In the genomic region with DNA sequence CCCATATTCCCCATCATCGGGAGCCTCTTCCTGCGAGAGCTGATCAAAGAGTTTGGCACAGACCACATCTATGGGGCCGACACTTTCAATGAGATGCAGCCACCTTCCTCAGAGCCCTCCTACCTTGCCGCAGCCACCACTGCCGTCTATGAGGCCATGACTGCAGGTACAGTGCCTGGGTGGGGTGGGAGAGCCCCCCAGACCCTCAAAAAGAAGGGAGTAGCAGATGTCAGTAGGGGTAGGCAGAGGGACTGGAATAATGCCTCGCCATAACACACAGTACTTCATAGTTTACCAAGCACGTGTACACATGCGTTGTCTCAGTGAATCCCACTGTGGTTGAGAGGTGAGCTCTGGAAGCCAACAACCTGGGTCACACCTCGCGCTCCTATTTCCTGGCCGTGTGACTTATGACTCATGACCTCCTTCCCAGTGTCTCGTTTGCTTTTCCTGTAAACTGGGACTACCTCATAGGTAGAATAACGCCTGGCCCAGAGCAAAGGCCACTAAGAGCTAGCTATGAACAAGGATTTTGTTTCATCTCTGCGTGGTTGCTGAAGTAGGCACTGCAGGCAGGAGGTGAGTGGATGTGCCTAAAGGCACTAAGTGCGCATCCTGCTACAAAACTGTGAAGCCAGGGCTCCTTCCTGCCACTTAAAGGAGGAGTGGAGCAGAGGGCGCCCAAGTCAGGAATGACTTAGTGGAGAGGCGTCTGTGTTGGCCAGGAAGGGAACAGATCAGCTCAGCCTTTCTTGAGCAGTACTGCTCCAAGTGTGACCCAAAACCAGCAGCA, we compare ENCODE assay signal across 11 cellular contexts. TPM values are rescaled to one million over a fixed set of nuclear protein-coding genes. Genes with fewer than 3 reads are reported as not detected.
DNase-seq lines count a peak whose midpoint lies in the region; ATAC-seq, FAIRE-seq and TF ChIP-seq lines count a peak whose summit lies in the region.
"Had no signal": no experiment of that assay in that cellular context is flagged by ENCODE, and none has a peak within 500 bp of the region (broad histone marks: within the 10 kb centered on the region; RNA-seq: fewer than 3 reads in every experiment).

No MANE protein-coding gene starts in this region.

- peaks cover 0 to 29% (median 14%) of the 10 kb centered on the region in 4 donors for H3K4me1 Mint-ChIP-seq in CD4-positive, CD25-positive, alpha-beta regulatory T cell
- peaks cover 39% of the 10 kb centered on the region for H3K4me1 Mint-ChIP-seq in activated T-cell treated with anti-CD3 and anti-CD28 coated beads, Interleukin-2, amount 50 U/mL, for 72 hours (ENCODE audit: low read depth)

- peaks cover 20% of the 10 kb centered on the region for H3K4me1 ChIP-seq in CD4-positive, CD25-positive, alpha-beta regulatory T cell (ENCODE audit: control insufficient read depth, insufficient read depth, low read length, poor library complexity, severe bottlenecking)
- peaks cover 15% of the 10 kb centered on the region for H3K4me1 ChIP-seq in HUES6 (ENCODE audit: control insufficient read depth, insufficient read depth, low read length)
- H3K4me1 ChIP-seq in kidney (ENCODE audit: control insufficient read depth in 1 of 2, insufficient read depth in 1 of 2, low read depth in 1 of 2, low read length in 2 of 2) = peaks cover 8 to 9% of the 10 kb centered on the region in 2 donors

- H3K27me3 ChIP-seq in CD4-positive, CD25-positive, alpha-beta regulatory T cell (ENCODE audit: control insufficient read depth, insufficient read depth, low read length) = no peaks in the 10 kb centered on the region
- no peaks in the 10 kb centered on the region for H3K27me3 ChIP-seq in HUES6 (ENCODE audit: control insufficient read depth, insufficient read depth, low read length)

- H3K9ac ChIP-seq in HUES6 (ENCODE audit: low read length) (peak overlapping the region; percentile 12), kidney (ENCODE audit: low read length in 2 of 2) (no peak overlapping the region)

- no peaks in the 10 kb centered on the region for H3K27me3 Mint-ChIP-seq in CD4-positive, CD25-positive, alpha-beta regulatory T cell
- no peaks in the 10 kb centered on the region for H3K27me3 Mint-ChIP-seq in activated T-cell treated with anti-CD3 and anti-CD28 coated beads, Interleukin-2, amount 50 U/mL, for 72 hours (ENCODE audit: low read depth)

- TF ChIP-seq CTCF in kidney (IDR thresholded peaks at IDR 0.05; ENCODE audit: borderline replicate concordance, extremely low read depth, insufficient read depth) = no peak

- intact Hi-C loops in kidney (cut with DNase I) = no loop called here

- H3K9me3 Mint-ChIP-seq in CD4-positive, CD25-positive, alpha-beta regulatory T cell = no peaks in the 10 kb centered on the region
- no peaks in the 10 kb centered on the region for H3K9me3 Mint-ChIP-seq in activated T-cell treated with anti-CD3 and anti-CD28 coated beads, Interleukin-2, amount 50 U/mL, for 72 hours

- no peak for DNase-seq in CD4-positive, CD25-positive, alpha-beta regulatory T cell
- DNase-seq in activated T-cell treated with anti-CD3 and anti-CD28 coated beads, Interleukin-2, amount 50 U/mL, for 72 hours = no peak
- DNase-seq in kidney = peak; percentile 35
- DNase-seq in occipital lobe (lab: John Stamatoyannopoulos, UW) = no peak
- DNase-seq: DMS 273 treated with DMSO at 0.1 percent for 48 hours, kidney glomerular epithelial cell, posterior cingulate gyrus had no signal

- H3K4me3 ChIP-seq in CD4-positive, CD25-positive, alpha-beta regulatory T cell (ENCODE audit: low read depth, low read length) = no peak overlapping the region
- no peak overlapping the region for H3K4me3 ChIP-seq in HUES6 (ENCODE audit: low read depth, low read length)
- no peak overlapping the region for H3K4me3 ChIP-seq in kidney (ENCODE audit: low read length in 2 of 2)

- H3K36me3 ChIP-seq in CD4-positive, CD25-positive, alpha-beta regulatory T cell (ENCODE audit: control insufficient read depth, insufficient read depth, low read length) = no peaks in the 10 kb centered on the region
- H3K36me3 ChIP-seq in HUES6 (ENCODE audit: control insufficient read depth, insufficient read depth, low read length) (peaks cover 50% of the 10 kb centered on the region), kidney (ENCODE audit: control insufficient read depth in 1 of 2, insufficient read depth in 2 of 2, low read length in 2 of 2) (peaks cover 11 to 19% of the 10 kb centered on the region in 2 donors)

- peak overlapping the region in 2 of 4 donors; percentile 8 to 70 for H3K4me3 Mint-ChIP-seq in CD4-positive, CD25-positive, alpha-beta regulatory T cell
- peak overlapping the region in 1 of 2 donors; percentile 35 for H3K4me3 Mint-ChIP-seq in activated T-cell treated with anti-CD3 and anti-CD28 coated beads, Interleukin-2, amount 50 U/mL, for 72 hours

- peaks cover 8% of the 10 kb centered on the region for H3K36me3 Mint-ChIP-seq in CD4-positive, CD25-positive, alpha-beta regulatory T cell
- peaks cover 0 to 7% of the 10 kb centered on the region in 2 donors for H3K36me3 Mint-ChIP-seq in activated T-cell treated with anti-CD3 and anti-CD28 coated beads, Interleukin-2, amount 50 U/mL, for 72 hours (ENCODE audit: insufficient read depth in 2 of 2)

- no peak for FAIRE-seq in kidney (lab: Jason Lieb, UNC)

- peak overlapping the region in 2 of 3 donors; percentile 13 to 43 for H3K27ac Mint-ChIP-seq in CD4-positive, CD25-positive, alpha-beta regulatory T cell
- H3K27ac Mint-ChIP-seq in activated T-cell treated with anti-CD3 and anti-CD28 coated beads, Interleukin-2, amount 50 U/mL, for 72 hours = no peak overlapping the region

- H3K27ac ChIP-seq in CD4-positive, CD25-positive, alpha-beta regulatory T cell (ENCODE audit: insufficient read depth, low read length, poor library complexity, severe bottlenecking) = no peak overlapping the region
- H3K27ac ChIP-seq in HUES6 (ENCODE audit: low read depth, low read length) = no peak overlapping the region
- H3K27ac ChIP-seq in kidney (ENCODE audit: low read depth in 2 of 2, low read length in 2 of 2) = no peak overlapping the region

- H3K9me3 ChIP-seq in CD4-positive, CD25-positive, alpha-beta regulatory T cell (ENCODE audit: control insufficient read depth in 2 of 2, low read length in 2 of 2) = no peaks in the 10 kb centered on the region
- no peaks in the 10 kb centered on the region for H3K9me3 ChIP-seq in HUES6 (ENCODE audit: control insufficient read depth, insufficient read depth, low read depth, low read length)
- H3K9me3 ChIP-seq in kidney (ENCODE audit: control insufficient read depth in 1 of 2, low read length in 2 of 2) = no peaks in the 10 kb centered on the region

- ATAC-seq in CD4-positive, CD25-positive, alpha-beta regulatory T cell (ENCODE audit: low read depth in 2 of 2) = no peak
- ATAC-seq in activated T-cell treated with anti-CD3 and anti-CD28 coated beads, Interleukin-2, amount 50 U/mL, for 72 hours (replicated peaks in 1 of 2) = peak; percentile 24 to 25
- ATAC-seq in HG03432 (IDR thresholded peaks at IDR 0.05; ENCODE audit: unreplicated experiment) = no peak
- no peak for ATAC-seq in GM21367 (IDR thresholded peaks at IDR 0.05; ENCODE audit: unreplicated experiment)
- ATAC-seq in GM19452 (IDR thresholded peaks at IDR 0.05; ENCODE audit: unreplicated experiment) = no peak

RNA-seq across cellular contexts. Expression of a gene that starts 5.2 kb away (rescaled TPM):
- 11.8 TPM for total RNA-seq in CD4-positive, CD25-positive, alpha-beta regulatory T cell
- polyA plus RNA-seq in CD4-positive, CD25-positive, alpha-beta regulatory T cell = 10 to 100 TPM in 3 of 4 donors, 1 to 10 TPM in 1; 9.2 to 17.2 (median 12.0) TPM
- total RNA-seq in activated T-cell treated with anti-CD3 and anti-CD28 coated beads, Interleukin-2, amount 50 U/mL, for 72 hours = 1 to 10 TPM; 9.4 to 9.8 TPM
- total RNA-seq in kidney (37.5 TPM), occipital lobe (8.6 TPM)
- 52.7 TPM for polyA plus RNA-seq in kidney (ENCODE audit: insufficient read depth, low read depth, low replicate concordance)

RNA-seq across cellular contexts. Expression of a gene that starts 11.5 kb away (rescaled TPM):
- total RNA-seq in CD4-positive, CD25-positive, alpha-beta regulatory T cell = 0.91 TPM
- under 1 TPM; 0.30 to 0.64 (median 0.61) TPM for polyA plus RNA-seq in CD4-positive, CD25-positive, alpha-beta regulatory T cell
- 1 to 10 TPM; 1.3 to 1.8 TPM for total RNA-seq in activated T-cell treated with anti-CD3 and anti-CD28 coated beads, Interleukin-2, amount 50 U/mL, for 72 hours
- total RNA-seq in kidney (0.31 TPM), occipital lobe (0.62 TPM)
- polyA plus RNA-seq in kidney (ENCODE audit: insufficient read depth, low read depth, low replicate concordance) = 3.3 TPM

RNA-seq across cellular contexts. Expression of a gene that starts 20.7 kb away (rescaled TPM):
- total RNA-seq in CD4-positive, CD25-positive, alpha-beta regulatory T cell = 45.0 TPM
- polyA plus RNA-seq in CD4-positive, CD25-positive, alpha-beta regulatory T cell = 10 to 100 TPM; 41.6 to 56.1 (median 51.8) TPM
- total RNA-seq in activated T-cell treated with anti-CD3 and anti-CD28 coated beads, Interleukin-2, amount 50 U/mL, for 72 hours = 10 to 100 TPM; 98.2 to 98.5 TPM
- total RNA-seq in kidney (71.9 TPM), occipital lobe (3.6 TPM)
- polyA plus RNA-seq in kidney (ENCODE audit: insufficient read depth, low read depth, low replicate concordance) = 145 TPM

RNA-seq across cellular contexts. Expression of a gene that starts 25.7 kb away (rescaled TPM):
- 40.8 TPM for total RNA-seq in CD4-positive, CD25-positive, alpha-beta regulatory T cell
- 10 to 100 TPM; 44.0 to 55.4 (median 49.5) TPM for polyA plus RNA-seq in CD4-positive, CD25-positive, alpha-beta regulatory T cell
- total RNA-seq in activated T-cell treated with anti-CD3 and anti-CD28 coated beads, Interleukin-2, amount 50 U/mL, for 72 hours = 10 to 100 TPM; 38.8 to 41.2 TPM
- 38.7 TPM for total RNA-seq in kidney
- 41.0 TPM for polyA plus RNA-seq in kidney (ENCODE audit: insufficient read depth, low read depth, low replicate concordance)
- 25.1 TPM for total RNA-seq in occipital lobe

RNA-seq across cellular contexts. Expression of a gene that starts 36.3 kb away (rescaled TPM):
- total RNA-seq in CD4-positive, CD25-positive, alpha-beta regulatory T cell = 2.5 TPM
- polyA plus RNA-seq in CD4-positive, CD25-positive, alpha-beta regulatory T cell = under 1 TPM in 3 of 4 donors, not detected in 1; 0.25 to 0.71 (median 0.39) TPM
- total RNA-seq in activated T-cell treated with anti-CD3 and anti-CD28 coated beads, Interleukin-2, amount 50 U/mL, for 72 hours = 10 to 100 TPM; 31.7 to 40.7 TPM
- 5.8 TPM for total RNA-seq in kidney
- 3.6 TPM for polyA plus RNA-seq in kidney (ENCODE audit: insufficient read depth, low read depth, low replicate concordance)
- total RNA-seq in occipital lobe = 6.6 TPM

Comparison
In these comparisons a context has a peak if more than half of its experiments do, and no peak if none do; other contexts are left out.
1. ATAC-seq: peak in activated T-cell treated with anti-CD3 and anti-CD28 coated beads, Interleukin-2, amount 50 U/mL, for 72 hours (2 of 2); none in CD4-positive, CD25-positive, alpha-beta regulatory T cell (0 of 2), HG03432 (single experiment), GM21367 (single experiment) and GM19452 (single experiment).
2. RNA of a gene that starts 20.7 kb away (total RNA-seq): 98.2 to 98.5 TPM in activated T-cell treated with anti-CD3 and anti-CD28 coated beads, Interleukin-2, amount 50 U/mL, for 72 hours, 71.9 TPM in kidney (single experiment) and 45.0 TPM in CD4-positive, CD25-positive, alpha-beta regulatory T cell (single experiment); 3.6 TPM in occipital lobe (single experiment); every median in the first group is over 10 times any median in the second.